ENCODE assay signal across 8 cellular contexts in the genomic region with DNA sequence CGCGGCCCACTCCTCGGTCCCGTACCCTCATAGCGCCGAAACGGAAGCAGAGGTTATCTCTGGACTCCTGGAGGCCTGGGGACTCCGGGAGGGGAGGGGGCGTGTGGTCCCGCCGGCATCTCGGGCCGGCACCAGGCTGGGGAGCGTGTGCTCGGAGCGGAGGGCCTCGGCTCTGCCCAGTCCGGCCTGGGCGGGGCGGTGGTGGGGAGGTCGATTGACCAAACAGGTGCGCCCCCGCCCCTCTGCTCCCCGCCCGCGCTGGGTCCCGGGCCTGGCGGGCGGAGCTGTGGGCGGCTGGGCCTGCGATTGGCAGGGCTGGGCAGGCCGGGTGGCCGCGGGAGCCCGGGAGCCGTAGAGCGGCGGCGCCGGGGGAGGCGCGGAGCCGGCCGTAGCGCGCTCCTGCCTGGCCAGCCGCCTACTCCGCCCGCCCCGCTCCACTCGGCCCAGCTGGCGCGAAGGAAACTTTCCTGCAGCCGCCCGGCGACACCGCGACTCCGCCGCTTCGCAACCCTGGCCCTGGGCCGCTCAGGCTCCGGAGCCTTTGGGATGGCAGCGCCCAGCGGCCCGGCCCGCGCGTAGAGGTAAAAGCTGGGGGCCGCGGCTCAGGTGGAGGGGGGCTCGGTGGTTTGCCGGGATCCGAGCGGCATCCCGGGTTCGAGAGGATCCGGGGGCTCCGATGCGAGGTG. TPM values are rescaled to one million over a fixed set of nuclear protein-coding genes. Genes with fewer than 3 reads are reported as not detected.
DNase-seq lines count a peak whose midpoint lies in the region; ATAC-seq and TF ChIP-seq lines count a peak whose summit lies in the region.

No MANE protein-coding gene starts in this region.

- ATAC-seq in activated CD4-positive, alpha-beta T cell treated with anti-CD3 and anti-CD28 coated beads for 36 hours: no peak
- ATAC-seq in HG02678 (IDR thresholded peaks at IDR 0.05; ENCODE audit: unreplicated experiment): no peak

- peaks cover 7 to 24% of the 10 kb centered on the region in 2 donors for H3K4me1 ChIP-seq in thyroid gland
- no peaks in the 10 kb centered on the region for H3K4me1 ChIP-seq in CD8-positive, alpha-beta memory T cell (ENCODE audit: insufficient read depth, low read length)

- no peaks in the 10 kb centered on the region for H3K9me3 ChIP-seq in thyroid gland
- H3K9me3 ChIP-seq in CD8-positive, alpha-beta memory T cell (ENCODE audit: low read length): no peaks in the 10 kb centered on the region

- peak; percentile 11 for DNase-seq in activated CD4-positive, alpha-beta T cell treated with anti-CD3 and anti-CD28 coated beads for 36 hours
- DNase-seq in activated CD4-positive, alpha-beta T cell treated with anti-CD3 and anti-CD28 coated beads, Interleukin-2, amount 10 ng/mL, durations not matched to agents 7 days and 5 days: no peak
- DNase-seq in cerebellum (ENCODE audit: low spot score) (peak; percentile 84), left kidney (ENCODE audit: low read depth, low spot score) (peak; percentile 95), thyroid gland (peak; percentile 97)
- no peak for DNase-seq in CD8-positive, alpha-beta memory T cell
- no peak for DNase-seq in activated T-cell treated with anti-CD3 and anti-CD28 coated beads, Interleukin-2, amount 50 U/mL, for 1 hour

- H3K9me3 Mint-ChIP-seq in activated CD4-positive, alpha-beta T cell treated with anti-CD3 and anti-CD28 coated beads for 36 hours (ENCODE audit: low read depth): peaks cover 3% of the 10 kb centered on the region
- H3K9me3 Mint-ChIP-seq in activated CD4-positive, alpha-beta T cell treated with anti-CD3 and anti-CD28 coated beads, Interleukin-2, amount 10 ng/mL, durations not matched to agents 7 days and 5 days: peaks cover 6% of the 10 kb centered on the region
- peaks cover 1 to 10% (median 6%) of the 10 kb centered on the region in 5 donors for H3K9me3 Mint-ChIP-seq in CD8-positive, alpha-beta memory T cell

- 3 to 4% methylated on average over 9 to 14 of the region's 80 CpGs for WGBS in thyroid gland, 2 donors

- peaks cover 50% of the 10 kb centered on the region for H3K27me3 Mint-ChIP-seq in activated CD4-positive, alpha-beta T cell treated with anti-CD3 and anti-CD28 coated beads for 36 hours
- peaks cover 54% of the 10 kb centered on the region for H3K27me3 Mint-ChIP-seq in activated CD4-positive, alpha-beta T cell treated with anti-CD3 and anti-CD28 coated beads, Interleukin-2, amount 10 ng/mL, durations not matched to agents 7 days and 5 days
- H3K27me3 Mint-ChIP-seq in CD8-positive, alpha-beta memory T cell: peaks cover 48 to 70% of the 10 kb centered on the region in 2 donors

- peak; percentile 36 to 77 for TF ChIP-seq POLR2A in thyroid gland (IDR thresholded peaks at IDR 0.05)

- H3K4me1 Mint-ChIP-seq in activated CD4-positive, alpha-beta T cell treated with anti-CD3 and anti-CD28 coated beads for 36 hours: peaks cover 4% of the 10 kb centered on the region
- H3K4me1 Mint-ChIP-seq in activated CD4-positive, alpha-beta T cell treated with anti-CD3 and anti-CD28 coated beads, Interleukin-2, amount 10 ng/mL, durations not matched to agents 7 days and 5 days: peaks cover 10% of the 10 kb centered on the region
- H3K4me1 Mint-ChIP-seq in CD8-positive, alpha-beta memory T cell: peaks cover 0 to 4% (median 4%) of the 10 kb centered on the region in 3 donors

- H3K27ac ChIP-seq in thyroid gland: peak overlapping the region; percentile 5 to 97 (median 84)
- no peak overlapping the region for H3K27ac ChIP-seq in CD8-positive, alpha-beta memory T cell (ENCODE audit: low read depth, low read length)

- POLR2A ChIA-PET in activated CD4-positive, alpha-beta T cell treated with anti-CD3 and anti-CD28 coated beads for 36 hours (lab: Charles Lee): no interaction called here
- POLR2A ChIA-PET in activated CD4-positive, alpha-beta T cell treated with anti-CD3 and anti-CD28 coated beads, Interleukin-2, amount 10 ng/mL, durations not matched to agents 7 days and 5 days (lab: Charles Lee): no interaction called here
- POLR2A ChIA-PET in CD8-positive, alpha-beta memory T cell (lab: Charles Lee): no interaction called here

- H3K36me3 Mint-ChIP-seq in activated CD4-positive, alpha-beta T cell treated with anti-CD3 and anti-CD28 coated beads for 36 hours (ENCODE audit: low read depth): no peaks in the 10 kb centered on the region
- H3K36me3 Mint-ChIP-seq in activated CD4-positive, alpha-beta T cell treated with anti-CD3 and anti-CD28 coated beads, Interleukin-2, amount 10 ng/mL, durations not matched to agents 7 days and 5 days (ENCODE audit: low read depth): peaks cover 2% of the 10 kb centered on the region
- peaks cover 0 to 3% (median 0%) of the 10 kb centered on the region in 3 donors for H3K36me3 Mint-ChIP-seq in CD8-positive, alpha-beta memory T cell

- TF ChIP-seq CTCF in thyroid gland (IDR thresholded peaks at IDR 0.05): no peak

- H3K27ac Mint-ChIP-seq in activated CD4-positive, alpha-beta T cell treated with anti-CD3 and anti-CD28 coated beads for 36 hours: no peak overlapping the region
- no peak overlapping the region for H3K27ac Mint-ChIP-seq in activated CD4-positive, alpha-beta T cell treated with anti-CD3 and anti-CD28 coated beads, Interleukin-2, amount 10 ng/mL, durations not matched to agents 7 days and 5 days
- no peak overlapping the region for H3K27ac Mint-ChIP-seq in CD8-positive, alpha-beta memory T cell

- intact Hi-C loops in activated CD4-positive, alpha-beta T cell treated with anti-CD3 and anti-CD28 coated beads for 36 hours (cut with DNase I, micrococcal nuclease): no loop called here
- intact Hi-C loops in thyroid gland (cut with DNase I): no loop called here

- H3K4me3 Mint-ChIP-seq in activated CD4-positive, alpha-beta T cell treated with anti-CD3 and anti-CD28 coated beads for 36 hours: no peak overlapping the region
- H3K4me3 Mint-ChIP-seq in activated CD4-positive, alpha-beta T cell treated with anti-CD3 and anti-CD28 coated beads, Interleukin-2, amount 10 ng/mL, durations not matched to agents 7 days and 5 days: no peak overlapping the region
- H3K4me3 Mint-ChIP-seq in CD8-positive, alpha-beta memory T cell: no peak overlapping the region

- no peaks in the 10 kb centered on the region for H3K27me3 ChIP-seq in thyroid gland
- peaks cover 21% of the 10 kb centered on the region for H3K27me3 ChIP-seq in CD8-positive, alpha-beta memory T cell (ENCODE audit: insufficient read depth, low read length, poor library complexity, severe bottlenecking)

- peak overlapping the region; percentile 23 to 79 (median 50) for H3K4me3 ChIP-seq in thyroid gland (replicated peaks in 1 of 3)
- H3K4me3 ChIP-seq in CD8-positive, alpha-beta memory T cell (ENCODE audit: low read length): no peak overlapping the region

- CTCF ChIA-PET in activated CD4-positive, alpha-beta T cell treated with anti-CD3 and anti-CD28 coated beads for 36 hours (lab: Charles Lee): no interaction called here
- CTCF ChIA-PET in activated CD4-positive, alpha-beta T cell treated with anti-CD3 and anti-CD28 coated beads, Interleukin-2, amount 10 ng/mL, durations not matched to agents 7 days and 5 days (lab: Charles Lee): no interaction called here
- CTCF ChIA-PET in CD8-positive, alpha-beta memory T cell (lab: Charles Lee): no interaction called here

- H3K36me3 ChIP-seq in thyroid gland: no peaks in the 10 kb centered on the region
- H3K36me3 ChIP-seq in CD8-positive, alpha-beta memory T cell (ENCODE audit: insufficient read depth, low read length): no peaks in the 10 kb centered on the region

RNA-seq across cellular contexts. Expression of gene DAB2IP, which starts 52.1 kb away (rescaled TPM):
- total RNA-seq in activated CD4-positive, alpha-beta T cell treated with anti-CD3 and anti-CD28 coated beads for 36 hours: under 1 TPM; 0.02 to 0.28 TPM
- not detected for total RNA-seq in activated CD4-positive, alpha-beta T cell treated with anti-CD3 and anti-CD28 coated beads, Interleukin-2, amount 10 ng/mL, durations not matched to agents 7 days and 5 days
- total RNA-seq in cerebellum (17.1 TPM), thyroid gland (10 to 100 TPM; 26.0 to 48.5 (median 38.2) TPM)
- total RNA-seq in CD8-positive, alpha-beta memory T cell: under 1 TPM; 0.15 to 0.27 TPM
- 0.41 TPM for polyA plus RNA-seq in CD8-positive, alpha-beta memory T cell

Comparison
In these comparisons a context has a peak if more than half of its experiments do, and no peak if none do; other contexts are left out.
1. DNase-seq: peak in activated CD4-positive, alpha-beta T cell treated with anti-CD3 and anti-CD28 coated beads for 36 hours (single experiment), cerebellum (single experiment), left kidney (single experiment) and thyroid gland (2 of 2); none in activated CD4-positive, alpha-beta T cell treated with anti-CD3 and anti-CD28 coated beads, Interleukin-2, amount 10 ng/mL, durations not matched to agents 7 days and 5 days (single experiment), CD8-positive, alpha-beta memory T cell (0 of 5) and activated T-cell treated with anti-CD3 and anti-CD28 coated beads, Interleukin-2, amount 50 U/mL, for 1 hour (single experiment).
2. RNA of gene DAB2IP, which starts 52.1 kb away (total RNA-seq): 26.0 to 48.5 TPM in thyroid gland and 17.1 TPM in cerebellum (single experiment); not detected in activated CD4-positive, alpha-beta T cell treated with anti-CD3 and anti-CD28 coated beads, Interleukin-2, amount 10 ng/mL, durations not matched to agents 7 days and 5 days, 0.02 to 0.28 TPM in activated CD4-positive, alpha-beta T cell treated with anti-CD3 and anti-CD28 coated beads for 36 hours and 0.15 to 0.27 TPM in CD8-positive, alpha-beta memory T cell; every median in the first group is over 10 times any median in the second.